In genomic region chr16:79707867-79708266, GRCh38 we compare ENCODE assay signal across 15 cellular contexts.
DNase-seq lines count a peak whose midpoint lies in the region; ATAC-seq, FAIRE-seq and TF ChIP-seq lines count a peak whose summit lies in the region.
"Had no signal": no experiment of that assay in that cellular context is flagged by ENCODE, and none has a peak within 500 bp of the region (broad histone marks: within the 10 kb centered on the region; RNA-seq: fewer than 3 reads in every experiment).

No MANE protein-coding gene starts in this region.

- H3K4me1 ChIP-seq in adipocyte (ENCODE audit: control insufficient read depth, insufficient read depth, low read length): peaks cover 25% of the 10 kb centered on the region
- H3K4me1 ChIP-seq in upper lobe of left lung: no peaks in the 10 kb centered on the region

- WGBS in upper lobe of left lung, 2 donors: 87 to 96% methylated on average over 3 to 6 of the region's 6 CpGs

- H3K27me3 ChIP-seq in adipocyte (replicated peaks; ENCODE audit: control insufficient read depth, insufficient read depth, low read length): no peaks in the 10 kb centered on the region
- no peaks in the 10 kb centered on the region for H3K27me3 ChIP-seq in upper lobe of left lung

- TF ChIP-seq POLR2A in upper lobe of left lung (IDR thresholded peaks at IDR 0.05): no peak

- H3K27ac ChIP-seq in upper lobe of left lung: no peak overlapping the region

- TF ChIP-seq CTCF in upper lobe of left lung (IDR thresholded peaks at IDR 0.05): no peak

- peak overlapping the region; percentile 33 for H3K9ac ChIP-seq in adipocyte (ENCODE audit: low read length)

- FAIRE-seq in GM19239 (lab: Jason Lieb, UNC): no peak

- TF ChIP-seq EP300 in upper lobe of left lung (IDR thresholded peaks at IDR 0.05): no peak

- H3K9me3 ChIP-seq in adipocyte (ENCODE audit: control insufficient read depth, low read length): no peaks in the 10 kb centered on the region
- H3K9me3 ChIP-seq in upper lobe of left lung: no peaks in the 10 kb centered on the region

- H3K36me3 ChIP-seq in adipocyte (ENCODE audit: control insufficient read depth, insufficient read depth, low read length, severe bottlenecking) (no peaks in the 10 kb centered on the region), upper lobe of left lung (no peaks in the 10 kb centered on the region)

- DNase-seq in adipocyte (ENCODE audit: low read depth) (no peak), fibroblast of peridontal ligament (ENCODE audit: extremely low read depth) (peak; percentile 30), medulla oblongata (ENCODE audit: extremely low spot score) (peak; percentile 11), upper lobe of left lung (no peak), GM19239 (ENCODE audit: insufficient read length, low spot score) (no peak), DMS114 treated with DMSO at 0.1 percent for 48 hours (lab: John Stamatoyannopoulos, UW; ENCODE audit: unreplicated experiment) (no peak), GF-D8 (lab: John Stamatoyannopoulos, UW) (no peak)
- DNase-seq: activated CD8-positive, alpha-beta memory T cell treated with anti-CD3 and anti-CD28 coated beads, Interleukin-2, amount 50 U/mL, for 4 hours; foreskin melanocyte; NCI-H1417 treated with DMSO at 0.1 percent for 48 hours; NCI-H2227 treated with DMSO at 0.1 percent for 48 hours; occipital lobe; SHP77; stimulated activated CD4-positive, alpha-beta T cell treated with anti-CD3 and anti-CD28 coated beads, Interleukin-12 subunit alpha, Interleukin-12 subunit beta, amount 100 ng/mL, for 4 hours had no signal

- H3K4me3 ChIP-seq in adipocyte (ENCODE audit: low read length) (no peak overlapping the region), upper lobe of left lung (no peak overlapping the region)

- ATAC-seq in upper lobe of left lung (ENCODE audit: low FRiP score in 2 of 2) (peak; percentile 56 to 92), GM18858 (IDR thresholded peaks at IDR 0.05; ENCODE audit: unreplicated experiment) (no peak)

Comparison
In these comparisons a context has a peak if more than half of its experiments do, and no peak if none do; other contexts are left out.
1. DNase-seq: peak in fibroblast of peridontal ligament (single experiment) and medulla oblongata (single experiment); none in adipocyte (single experiment), upper lobe of left lung (0 of 2), GM19239 (single experiment), DMS114 treated with DMSO at 0.1 percent for 48 hours (single experiment) and GF-D8 (single experiment).